8 cellular contexts compared by ENCODE assay signal in genomic region chr21:8212986-8213551, GRCh38.
DNase-seq lines count a peak whose midpoint lies in the region; ATAC-seq and TF ChIP-seq lines count a peak whose summit lies in the region.
"Not testable (repeated sequence)": the region's sequence is repeated elsewhere in the genome, so short reads cannot be mapped to it uniquely, and the experiment has no call there.

No MANE protein-coding gene starts in this region.

- H3K4me3 ChIP-seq in BE2C (ENCODE audit: low read depth, low read length); HCT116 (replicated peaks in 1 of 2; ENCODE audit: low read depth in 1 of 2, low read length in 2 of 2); RWPE2 (ENCODE audit: severe bottlenecking); right cardiac atrium (ENCODE audit: low read length): not testable (repeated sequence)

- RAD21 ChIA-PET in HCT116 (lab: Charles Lee; ENCODE audit: low non-redundant PET in 1 of 2, low total read pairs in 2 of 2, uncharacterized antibody in 2 of 2, unreplicated experiment in 2 of 2): not testable (repeated sequence)

- BruUV-seq in HCT116 (replicated peaks; lab: Mats Ljungman, UMichigan): not testable (repeated sequence)

- not testable (repeated sequence) for H3K36me3 Mint-ChIP-seq in activated CD8-positive, alpha-beta memory T cell treated with anti-CD3 and anti-CD28 coated beads, Interleukin-2, amount 10 ng/mL, durations not matched to agents 7 days and 5 days

- H3K9me3 ChIP-seq in BE2C; HCT116 (ENCODE audit: control insufficient read depth in 1 of 2, insufficient read depth in 1 of 2, low read depth in 1 of 2, low read length in 2 of 2); RWPE2 (ENCODE audit: severe bottlenecking); right cardiac atrium (ENCODE audit: control insufficient read depth, low read length): not testable (repeated sequence)

- not testable (repeated sequence) for H3K27ac ChIP-seq in HCT116 (ENCODE audit: low read depth, low read length); RWPE2 (ENCODE audit: poor library complexity, severe bottlenecking); right cardiac atrium (ENCODE audit: low read length)

- H3K36me3 ChIP-seq in BE2C; HCT116 (ENCODE audit: control insufficient read depth in 1 of 2, insufficient read depth in 2 of 2, low read length in 2 of 2); RWPE2 (ENCODE audit: low read depth): not testable (repeated sequence)

- TF ChIP-seq RAD21 in HCT116 (IDR thresholded peaks at IDR 0.05; ENCODE audit: low read depth): not testable (repeated sequence)

- H3K4me2 ChIP-seq in HCT116 (ENCODE audit: low read length): not testable (repeated sequence)

- TF ChIP-seq POLR2A in HCT116 (IDR thresholded peaks at IDR 0.05; ENCODE audit: borderline replicate concordance, extremely low read depth, insufficient read depth, insufficient read length): not testable (repeated sequence)

- not testable (repeated sequence) for TF ChIP-seq CTCF in BE2C (IDR thresholded peaks at IDR 0.05; ENCODE audit: low read depth, low read length); HCT116 (IDR thresholded peaks at IDR 0.05 in 2 of 3, conservative IDR thresholded peaks at IDR 0.05 in 1 of 3; ENCODE audit: borderline replicate concordance in 1 of 3, insufficient read depth in 1 of 3, low read depth in 2 of 3, low read length in 2 of 3); RWPE2 (IDR thresholded peaks at IDR 0.05; ENCODE audit: poor library complexity, severe bottlenecking)

- H3K4me1 ChIP-seq in BE2C; HCT116 (ENCODE audit: control insufficient read depth in 1 of 2, insufficient read depth in 2 of 2, low read length in 2 of 2); RWPE2 (ENCODE audit: insufficient read depth, poor library complexity, severe bottlenecking); right cardiac atrium (ENCODE audit: control insufficient read depth, insufficient read depth, low read length): not testable (repeated sequence)

- not testable (repeated sequence) for H3K4me1 Mint-ChIP-seq in activated CD8-positive, alpha-beta memory T cell treated with anti-CD3 and anti-CD28 coated beads, Interleukin-2, amount 10 ng/mL, durations not matched to agents 7 days and 5 days

- not testable (repeated sequence) for H3K27ac Mint-ChIP-seq in activated CD8-positive, alpha-beta memory T cell treated with anti-CD3 and anti-CD28 coated beads, Interleukin-2, amount 10 ng/mL, durations not matched to agents 7 days and 5 days

- intact Hi-C loops in HCT116 (cut with micrococcal nuclease); right cardiac atrium (cut with DNase I); posterior vena cava (cut with DNase I): not testable (repeated sequence)

- H2AFZ ChIP-seq in HCT116 (ENCODE audit: low read depth, low read length, poor library complexity, severe bottlenecking): not testable (repeated sequence)

- H3K9ac ChIP-seq in HCT116 (ENCODE audit: low read length): not testable (repeated sequence)

- DNase-seq in BE2C: peak; percentile 42
- DNase-seq in HCT116 (ENCODE audit: low read depth, low spot score): not testable (repeated sequence)
- DNase-seq in RWPE2 (ENCODE audit: low spot score): peak; percentile 99
- peak; percentile 96 for DNase-seq in activated CD8-positive, alpha-beta memory T cell treated with anti-CD3 and anti-CD28 coated beads, Interleukin-2, amount 10 ng/mL, durations not matched to agents 7 days and 5 days
- peak; percentile 93 for DNase-seq in activated naive CD8-positive, alpha-beta T cell treated with anti-CD3 and anti-CD28 coated beads, Interleukin-2, amount 50 U/mL, for 16 hours (ENCODE audit: low read depth, low spot score)
- DNase-seq in right cardiac atrium: peak in 2 of 3 donors; percentile 75 to 83
- DNase-seq in posterior vena cava (ENCODE audit: low spot score): peak; percentile 40
- peak; percentile 69 for DNase-seq in stimulated activated CD8-positive, alpha-beta memory T cell treated with anti-CD3 and anti-CD28 coated beads, Interleukin-12 subunit alpha, Interleukin-12 subunit beta, amount 100 ng/mL, for 24 hours (ENCODE audit: extremely low read depth)

- not testable (repeated sequence) for H3K79me2 ChIP-seq in HCT116 (ENCODE audit: insufficient read depth, low read length)

- H4K20me1 ChIP-seq in HCT116 (ENCODE audit: insufficient read depth): not testable (repeated sequence)

- 66% methylated on average over 27 of the region's 111 CpGs for WGBS in right cardiac atrium

- H3K27me3 Mint-ChIP-seq in activated CD8-positive, alpha-beta memory T cell treated with anti-CD3 and anti-CD28 coated beads, Interleukin-2, amount 10 ng/mL, durations not matched to agents 7 days and 5 days: not testable (repeated sequence)

- not testable (repeated sequence) for H3K9me3 Mint-ChIP-seq in activated CD8-positive, alpha-beta memory T cell treated with anti-CD3 and anti-CD28 coated beads, Interleukin-2, amount 10 ng/mL, durations not matched to agents 7 days and 5 days (ENCODE audit: low read depth)

- not testable (repeated sequence) for H3K27me3 ChIP-seq in BE2C; HCT116 (ENCODE audit: insufficient read depth, low read length); RWPE2 (ENCODE audit: insufficient read depth, poor library complexity, severe bottlenecking); right cardiac atrium (ENCODE audit: control insufficient read depth, insufficient read depth)

- POLR2A ChIA-PET in HCT116 (lab: Charles Lee): not testable (repeated sequence)

- not testable (repeated sequence) for H3K9me2 ChIP-seq in HCT116 (ENCODE audit: insufficient read depth)

- ATAC-seq in HCT116: peak; percentile 63
- ATAC-seq in RWPE2 (ENCODE audit: low read depth); right cardiac atrium: not testable (repeated sequence)
- ATAC-seq in activated CD8-positive, alpha-beta memory T cell treated with anti-CD3 and anti-CD28 coated beads, Interleukin-2, amount 10 ng/mL, durations not matched to agents 7 days and 5 days: peak; percentile 63

- H3K4me3 Mint-ChIP-seq in activated CD8-positive, alpha-beta memory T cell treated with anti-CD3 and anti-CD28 coated beads, Interleukin-2, amount 10 ng/mL, durations not matched to agents 7 days and 5 days: not testable (repeated sequence)

- CTCF ChIA-PET in HCT116 (lab: Charles Lee); activated CD8-positive, alpha-beta memory T cell treated with anti-CD3 and anti-CD28 coated beads, Interleukin-2, amount 10 ng/mL, durations not matched to agents 7 days and 5 days (lab: Charles Lee): not testable (repeated sequence)
